Comparison of ENCODE assay signal across 8 cellular contexts in genomic region chr12:125185740-125186470, GRCh38. TPM values are rescaled to one million over a fixed set of nuclear protein-coding genes. Genes with fewer than 3 reads are reported as not detected.
DNase-seq lines count a peak whose midpoint lies in the region; ATAC-seq and TF ChIP-seq lines count a peak whose summit lies in the region.

TSS of gene TMEM132B (plus strand) at chr12:125186386.

- H3K36me3 Mint-ChIP-seq in endodermal cell (ENCODE audit: low read depth) = no peaks in the 10 kb centered on the region

- no peaks in the 10 kb centered on the region for H3K79me1 ChIP-seq in mesendoderm (ENCODE audit: low read length)

- no peaks in the 10 kb centered on the region for H3K9me3 ChIP-seq in endodermal cell (ENCODE audit: control insufficient read depth, low read length)
- no peaks in the 10 kb centered on the region for H3K9me3 ChIP-seq in stomach smooth muscle (ENCODE audit: control insufficient read depth in 2 of 2, low read length in 2 of 2)

- no peaks in the 10 kb centered on the region for H3K36me3 ChIP-seq in endodermal cell (ENCODE audit: control insufficient read depth, insufficient read depth, low read length)
- H3K36me3 ChIP-seq in mesendoderm (ENCODE audit: control insufficient read depth, insufficient read depth, low read length) = no peaks in the 10 kb centered on the region
- H3K36me3 ChIP-seq in stomach smooth muscle (ENCODE audit: control insufficient read depth in 2 of 2, insufficient read depth in 2 of 2, low read length in 2 of 2) = no peaks in the 10 kb centered on the region

- H3K4me1 Mint-ChIP-seq in endodermal cell = peaks cover 42% of the 10 kb centered on the region

- no peak within 1 kb of the TSS for H2BK15ac ChIP-seq in mesendoderm (replicated peaks; ENCODE audit: low read depth)

- H3K27ac ChIP-seq in endodermal cell (ENCODE audit: low read depth, low read length) (no peak within 1 kb of the TSS), mesendoderm (ENCODE audit: low read depth, low read length) (peak within 1 kb of the TSS; percentile 46), stomach smooth muscle (ENCODE audit: low read length) (no peak within 1 kb of the TSS)

- no peak within 1 kb of the TSS for H3K4ac ChIP-seq in mesendoderm (ENCODE audit: low read depth, low read length)

- peaks cover 76% of the 10 kb centered on the region for H3K27me3 Mint-ChIP-seq in endodermal cell (ENCODE audit: insufficient read depth)

- H3K4me1 ChIP-seq in endodermal cell (ENCODE audit: control insufficient read depth, insufficient read depth, low read length) (peaks cover 24% of the 10 kb centered on the region), mesendoderm (ENCODE audit: control insufficient read depth, low read depth, low read length) (peaks cover 9% of the 10 kb centered on the region), stomach smooth muscle (ENCODE audit: control insufficient read depth, insufficient read depth, low read length) (peaks cover 26% of the 10 kb centered on the region)

- no peak within 1 kb of the TSS for H2BK120ac ChIP-seq in mesendoderm (ENCODE audit: low read depth, low read length)

- peak within 1 kb of the TSS; percentile 31 for H2BK5ac ChIP-seq in mesendoderm (ENCODE audit: low read length)

- H3K27me3 ChIP-seq in endodermal cell (ENCODE audit: control insufficient read depth, insufficient read depth, low read length, poor library complexity, severe bottlenecking) (peaks cover 82% of the 10 kb centered on the region), mesendoderm (ENCODE audit: insufficient read depth, low read length, poor library complexity) (peaks cover 12% of the 10 kb centered on the region), stomach smooth muscle (ENCODE audit: control insufficient read depth in 1 of 2, insufficient read depth in 2 of 2, low read length in 2 of 2) (peaks cover 27 to 33% of the 10 kb centered on the region in 2 donors)

- 0% methylated on average over 7 to 65 of the region's 71 CpGs for WGBS in endodermal cell (ENCODE audit: insufficient coverage in 1 of 2, insufficient read length in 1 of 2), 2 experiments
- WGBS in mesendoderm (ENCODE audit: extremely low coverage, insufficient coverage, low lambda C conversion rate) = no CpG with 5 or more reads among the region's 71 CpGs

- no peaks in the 10 kb centered on the region for H3K9me3 Mint-ChIP-seq in endodermal cell

- H3K79me2 ChIP-seq in mesendoderm (ENCODE audit: control insufficient read depth, insufficient read depth, low read length) = no peaks in the 10 kb centered on the region

- no peak within 1 kb of the TSS for H4K8ac ChIP-seq in mesendoderm (ENCODE audit: low read depth, low read length)

- peak within 1 kb of the TSS; percentile 29 for H3K18ac ChIP-seq in mesendoderm (ENCODE audit: low read length)

- no peak within 1 kb of the TSS for H2AK5ac ChIP-seq in mesendoderm (ENCODE audit: low read length)

- peak within 1 kb of the TSS; percentile 55 for H3K9ac ChIP-seq in endodermal cell (ENCODE audit: extremely low read depth, low read length, poor library complexity, severe bottlenecking)
- H3K9ac ChIP-seq in mesendoderm (ENCODE audit: low read length) = peak within 1 kb of the TSS; percentile 75
- H3K9ac ChIP-seq in stomach smooth muscle (ENCODE audit: low read length in 2 of 2) = no peak within 1 kb of the TSS

- DNase-seq in DMS79 (lab: John Stamatoyannopoulos, UW) (peak; percentile 15), NCI-H128 (lab: John Stamatoyannopoulos, UW; ENCODE audit: unreplicated experiment) (peak; percentile 40), endodermal cell (peak; percentile 98), mesendoderm (peak; percentile 93), COLO829 (ENCODE audit: low spot score) (no peak)

- H3K23ac ChIP-seq in mesendoderm (ENCODE audit: low read length) = no peak within 1 kb of the TSS

- peak within 1 kb of the TSS; percentile 87 for H3K4me2 ChIP-seq in mesendoderm (ENCODE audit: low read length)

- peak within 1 kb of the TSS; percentile 68 for H3K4me3 Mint-ChIP-seq in endodermal cell

- peak within 1 kb of the TSS; percentile 85 for H3K56ac ChIP-seq in mesendoderm (ENCODE audit: low read length)

- H3K27ac Mint-ChIP-seq in endodermal cell = peak within 1 kb of the TSS; percentile 81

- ATAC-seq in GM21723 (IDR thresholded peaks at IDR 0.05; ENCODE audit: unreplicated experiment) = peak; percentile 58

- H3K4me3 ChIP-seq in WI38 (ENCODE audit: low read depth, low read length) = peak within 1 kb of the TSS; percentile 26
- H3K4me3 ChIP-seq in endodermal cell (ENCODE audit: low read length) = peak within 1 kb of the TSS; percentile 81
- H3K4me3 ChIP-seq in mesendoderm (ENCODE audit: low read length) = peak within 1 kb of the TSS; percentile 51
- H3K4me3 ChIP-seq in stomach smooth muscle (ENCODE audit: low read length in 2 of 2) = peak within 1 kb of the TSS; percentile 40 to 59

- no peak within 1 kb of the TSS for H4K5ac ChIP-seq in mesendoderm (ENCODE audit: low read length)

- TF ChIP-seq CTCF in WI38 (IDR thresholded peaks at IDR 0.05; ENCODE audit: low read depth, low read length) (no peak), endodermal cell (conservative IDR thresholded peaks at IDR 0.05) (peak; percentile 77)

RNA-seq across cellular contexts. Expression of gene TMEM132B, which starts in this region (rescaled TPM):
- 10 to 100 TPM; 19.5 to 47.0 TPM for total RNA-seq in endodermal cell
- polyA plus RNA-seq in endodermal cell (2013, experiment 1 of 2) = 12.5 TPM
- polyA plus RNA-seq in endodermal cell (2013, experiment 2 of 2) = 15.5 TPM
- polyA plus RNA-seq in mesendoderm (2013, experiment 1 of 2) = 7.3 TPM
- polyA plus RNA-seq in mesendoderm (2013, experiment 2 of 2) = 8.5 TPM

Comparison
In these comparisons a context has a peak if more than half of its experiments do, and no peak if none do; other contexts are left out.
1. H3K4me3 ChIP-seq: peak in every context shown above with its lines; median percentile 81 in endodermal cell; 51 in mesendoderm; 50 in stomach smooth muscle; 26 in WI38.
2. H3K9ac ChIP-seq: peak in endodermal cell (single experiment) and mesendoderm (single experiment); none in stomach smooth muscle (0 of 2).